Comparison of ENCODE assay signal across 18 cellular contexts in genomic region chr16:51409001-51409675, GRCh38.
DNase-seq lines count a peak whose midpoint lies in the region; ATAC-seq, FAIRE-seq and TF ChIP-seq lines count a peak whose summit lies in the region.
"Had no signal": no experiment of that assay in that cellular context is flagged by ENCODE, and none has a peak within 500 bp of the region (broad histone marks: within the 10 kb centered on the region; RNA-seq: fewer than 3 reads in every experiment).

No MANE protein-coding gene starts in this region.

- DNase-seq in MCF 10A (ENCODE audit: unreplicated experiment) (peak; percentile 92), breast epithelium (ENCODE audit: low spot score in 2 of 2) (no peak), brain microvascular endothelial cell (peak; percentile 2), keratinocyte (ENCODE audit: low read depth, low spot score) (no peak), COLO668 (lab: John Stamatoyannopoulos, UW; ENCODE audit: unreplicated experiment) (no peak), mesenteric fat pad (ENCODE audit: low spot score) (no peak)
- no peak for DNase-seq in CD4-positive, alpha-beta memory T cell
- DNase-seq: activated CD4-positive, alpha-beta T cell treated with anti-CD3 and anti-CD28 coated beads for 4 hours; activated gamma-delta T cell; aorta; CD8-positive, alpha-beta T cell; NCI-H1694; NCI-H510A treated with DMSO at 0.1 percent for 48 hours had no signal

- H3K27ac ChIP-seq in breast epithelium (no peak overlapping the region), brain microvascular endothelial cell (peak overlapping the region; percentile 51), keratinocyte (ENCODE audit: control insufficient read depth, insufficient read depth, low read length) (peak overlapping the region; percentile 81)
- no peak overlapping the region for H3K27ac ChIP-seq in CD4-positive, alpha-beta memory T cell (ENCODE audit: low read depth, low read length)
- H3K27ac ChIP-seq: coronary artery, tibial nerve had no signal

- no peak for ATAC-seq in HG03196 (IDR thresholded peaks at IDR 0.05; ENCODE audit: unreplicated experiment)
- ATAC-seq: CD8-positive, alpha-beta T cell; stimulated activated memory B cell treated with anti-CD40 and anti-IgM and Interleukin-4, amounts not matched to agents 10 μg/mL and 1 μg/mL and 100 μg/mL, for 72 hours had no signal

- no TSS peak for BruUV-seq in MCF 10A (replicated peaks; lab: Mats Ljungman, UMichigan)

- FAIRE-seq in keratinocyte (lab: Jason Lieb, UNC) = peak; percentile 63
- FAIRE-seq: GM19239 had no signal

- intact Hi-C loops in MCF 10A (cut with micrococcal nuclease) = loop anchor here (10.0 kb wide), 1 partner anchor 126 kb away; no protein-coding TSS in a partner anchor
- intact Hi-C loops in breast epithelium (cut with DNase I; ENCODE audit: low total_unique reads) = no loop called here
- intact Hi-C loops in CD4-positive, alpha-beta memory T cell (cut with micrococcal nuclease) = no loop called here

- CTCF ChIA-PET in MCF 10A (lab: Yijun Ruan, JAX) = interaction anchor here (0.6 to 1.5 kb wide), 6 partner anchors 11 to 360 kb away, joined by 3 to 5 read pairs (median 3); no protein-coding TSS in a partner anchor
- CTCF ChIA-PET in CD4-positive, alpha-beta memory T cell (lab: Charles Lee; ENCODE audit: partially characterized antibody) = no interaction called here

- H3K36me3 ChIP-seq in breast epithelium (no peaks in the 10 kb centered on the region), brain microvascular endothelial cell (replicated peaks) (no peaks in the 10 kb centered on the region), keratinocyte (ENCODE audit: control insufficient read depth in 2 of 2, extremely low read depth in 1 of 2, insufficient read depth in 2 of 2, low read length in 2 of 2) (no peaks in the 10 kb centered on the region)
- H3K36me3 ChIP-seq in CD4-positive, alpha-beta memory T cell (ENCODE audit: insufficient read depth, low read length) = no peaks in the 10 kb centered on the region
- H3K36me3 ChIP-seq: tibial nerve had no signal

- POLR2A ChIA-PET in MCF 10A (lab: Yijun Ruan, JAX) = interaction anchor here (0.5 to 1.6 kb wide), 13 partner anchors 9 to 796 kb away, joined by 3 to 9 read pairs (median 3); no protein-coding TSS in a partner anchor
- POLR2A ChIA-PET in CD4-positive, alpha-beta memory T cell (lab: Charles Lee; ENCODE audit: partially characterized antibody) = no interaction called here

- peaks cover 0 to 7% of the 10 kb centered on the region in 2 donors for H3K27me3 ChIP-seq in breast epithelium
- H3K27me3 ChIP-seq in brain microvascular endothelial cell (replicated peaks) = no peaks in the 10 kb centered on the region
- no peaks in the 10 kb centered on the region for H3K27me3 ChIP-seq in keratinocyte (ENCODE audit: control insufficient read depth, extremely low read depth, insufficient read depth, low read length)
- H3K27me3 ChIP-seq in CD4-positive, alpha-beta memory T cell (ENCODE audit: insufficient read depth, low read length) = no peaks in the 10 kb centered on the region
- H3K27me3 ChIP-seq: tibial nerve had no signal

- no peaks in the 10 kb centered on the region for H3K27me3 Mint-ChIP-seq in MCF 10A (ENCODE audit: insufficient read depth, unreplicated experiment)
- no peaks in the 10 kb centered on the region for H3K27me3 Mint-ChIP-seq in CD4-positive, alpha-beta memory T cell
- H3K27me3 Mint-ChIP-seq: stimulated activated memory B cell treated with anti-CD40 and anti-IgM and Interleukin-4, amounts not matched to agents 10 μg/mL and 1 μg/mL and 100 μg/mL, for 72 hours had no signal

- TF ChIP-seq POLR2A in breast epithelium (IDR thresholded peaks at IDR 0.05) = no peak

- H3K27ac Mint-ChIP-seq in MCF 10A (ENCODE audit: low read depth, unreplicated experiment) = peak overlapping the region; percentile 94
- H3K27ac Mint-ChIP-seq in CD4-positive, alpha-beta memory T cell = no peak overlapping the region
- H3K27ac Mint-ChIP-seq: CD8-positive, alpha-beta T cell; stimulated activated memory B cell treated with anti-CD40 and anti-IgM and Interleukin-4, amounts not matched to agents 10 μg/mL and 1 μg/mL and 100 μg/mL, for 72 hours had no signal

- no peak overlapping the region for H3K4me3 ChIP-seq in breast epithelium
- no peak overlapping the region for H3K4me3 ChIP-seq in brain microvascular endothelial cell (ENCODE audit: low read depth, low read length)
- no peak overlapping the region for H3K4me3 ChIP-seq in keratinocyte (ENCODE audit: control insufficient read depth in 2 of 3, extremely low read depth in 1 of 3, insufficient read depth in 2 of 3, low read depth in 1 of 3, low read length in 3 of 3)
- no peak overlapping the region for H3K4me3 ChIP-seq in CD4-positive, alpha-beta memory T cell (ENCODE audit: low read length in 2 of 2)
- H3K4me3 ChIP-seq: coronary artery, tibial nerve had no signal

- H3K4me2 ChIP-seq in keratinocyte (ENCODE audit: control insufficient read depth, extremely low read depth, insufficient read depth, low read depth, low read length) = no peak overlapping the region

- no peaks in the 10 kb centered on the region for H3K36me3 Mint-ChIP-seq in MCF 10A (ENCODE audit: insufficient read depth, unreplicated experiment)
- no peaks in the 10 kb centered on the region for H3K36me3 Mint-ChIP-seq in CD4-positive, alpha-beta memory T cell
- H3K36me3 Mint-ChIP-seq: CD8-positive, alpha-beta T cell; stimulated activated memory B cell treated with anti-CD40 and anti-IgM and Interleukin-4, amounts not matched to agents 10 μg/mL and 1 μg/mL and 100 μg/mL, for 72 hours had no signal

- in situ Hi-C loops in brain microvascular endothelial cell (cut with HindIII; ENCODE audit: low pct_ligation_motif_present, low sequenced_read_pairs) = no loop called here

- peaks cover 52% of the 10 kb centered on the region for H3K4me1 Mint-ChIP-seq in MCF 10A (ENCODE audit: insufficient read depth, unreplicated experiment)
- H3K4me1 Mint-ChIP-seq in CD4-positive, alpha-beta memory T cell = no peaks in the 10 kb centered on the region
- H3K4me1 Mint-ChIP-seq: stimulated activated memory B cell treated with anti-CD40 and anti-IgM and Interleukin-4, amounts not matched to agents 10 μg/mL and 1 μg/mL and 100 μg/mL, for 72 hours had no signal

- dilution Hi-C loops in keratinocyte (cut with MboI; ENCODE audit: extremely low pct_ligation_motif_present, low sequenced_read_pairs) = no loop called here

- no peaks in the 10 kb centered on the region for H3K9me1 ChIP-seq in keratinocyte (ENCODE audit: control insufficient read depth, extremely low read depth, insufficient read depth, low read length)

- H3K4me1 ChIP-seq in breast epithelium (no peaks in the 10 kb centered on the region), keratinocyte (ENCODE audit: control insufficient read depth, extremely low read depth, insufficient read depth, low read length) (peaks cover 18% of the 10 kb centered on the region)
- no peaks in the 10 kb centered on the region for H3K4me1 ChIP-seq in CD4-positive, alpha-beta memory T cell (ENCODE audit: insufficient read depth, low read length)
- H3K4me1 ChIP-seq: tibial nerve had no signal

- H4K20me1 ChIP-seq in keratinocyte (ENCODE audit: control insufficient read depth, extremely low read depth, insufficient read depth, low read length) = no peaks in the 10 kb centered on the region

- H3K4me3 Mint-ChIP-seq in MCF 10A (ENCODE audit: unreplicated experiment) = peak overlapping the region; percentile 48
- H3K4me3 Mint-ChIP-seq in CD4-positive, alpha-beta memory T cell = no peak overlapping the region
- H3K4me3 Mint-ChIP-seq: CD8-positive, alpha-beta T cell; stimulated activated memory B cell treated with anti-CD40 and anti-IgM and Interleukin-4, amounts not matched to agents 10 μg/mL and 1 μg/mL and 100 μg/mL, for 72 hours had no signal

- no peaks in the 10 kb centered on the region for H3K9me3 ChIP-seq in breast epithelium
- no peaks in the 10 kb centered on the region for H3K9me3 ChIP-seq in keratinocyte (ENCODE audit: control insufficient read depth, low read depth, low read length)
- no peaks in the 10 kb centered on the region for H3K9me3 ChIP-seq in CD4-positive, alpha-beta memory T cell (ENCODE audit: control insufficient read depth in 1 of 2, low read length in 2 of 2)
- H3K9me3 ChIP-seq: tibial nerve had no signal

- no peaks in the 10 kb centered on the region for H3K79me2 ChIP-seq in keratinocyte (ENCODE audit: control insufficient read depth, insufficient read depth, low read length)

- no peaks in the 10 kb centered on the region for H3K9me3 Mint-ChIP-seq in MCF 10A (ENCODE audit: unreplicated experiment)
- H3K9me3 Mint-ChIP-seq in CD4-positive, alpha-beta memory T cell = peaks cover 0 to 18% (median 5%) of the 10 kb centered on the region in 8 donors

- H2AFZ ChIP-seq in keratinocyte (ENCODE audit: control insufficient read depth, low read length) = no peak overlapping the region

- TF ChIP-seq CTCF in MCF 10A (IDR thresholded peaks at IDR 0.05; ENCODE audit: unreplicated experiment) (no peak), breast epithelium (IDR thresholded peaks at IDR 0.05) (no peak), brain microvascular endothelial cell (IDR thresholded peaks at IDR 0.05; ENCODE audit: low read depth, low read length, missing control alignments) (no peak), keratinocyte (optimal IDR thresholded peaks at IDR 0.05 in 1 of 3, IDR thresholded peaks at IDR 0.05 in 1 of 3, conservative IDR thresholded peaks at IDR 0.05 in 1 of 3; ENCODE audit: extremely low read depth in 1 of 3, insufficient read depth in 2 of 3, low read length in 3 of 3) (no peak)

- H3K9ac ChIP-seq in keratinocyte (ENCODE audit: control insufficient read depth, extremely low read depth, insufficient read depth, low read length) = no peak overlapping the region

Comparison
In these comparisons a context has a peak if more than half of its experiments do, and no peak if none do; other contexts are left out.
1. DNase-seq: peak in MCF 10A (single experiment) and brain microvascular endothelial cell (single experiment); none in breast epithelium (0 of 2), keratinocyte (single experiment), COLO668 (single experiment), CD4-positive, alpha-beta memory T cell (0 of 5) and mesenteric fat pad (single experiment).
2. H3K27ac ChIP-seq: peak in brain microvascular endothelial cell (single experiment) and keratinocyte (single experiment); none in breast epithelium (0 of 2) and CD4-positive, alpha-beta memory T cell (single experiment).